In genomic region chr3:188940213-188940914, GRCh38 we compare ENCODE assay signal across 1 cellular context.
TF ChIP-seq lines count a peak whose summit lies in the region.

No MANE protein-coding gene starts in this region.

TF ChIP-seq in HepG2, 621 proteins besides CTCF, POLR2A, EP300 and RAD21:
- TF ChIP-seq ZNF704 (CRISPR knock-in tag; IDR thresholded peaks at IDR 0.05; ENCODE audit: borderline replicate concordance), result no peak
- TF ChIP-seq SALL2 (CRISPR knock-in tag; IDR thresholded peaks at IDR 0.05), result no peak
- no peak for TF ChIP-seq HOXA3 (CRISPR knock-in tag; IDR thresholded peaks at IDR 0.05)
- no peak for TF ChIP-seq BATF2 (CRISPR knock-in tag; IDR thresholded peaks at IDR 0.05)
- TF ChIP-seq ISL2 (CRISPR knock-in tag; IDR thresholded peaks at IDR 0.05), result no peak
- no peak for TF ChIP-seq NFE2L2 (IDR thresholded peaks at IDR 0.05; ENCODE audit: low read length)
